17 cellular contexts compared by ENCODE assay signal in the genomic region with DNA sequence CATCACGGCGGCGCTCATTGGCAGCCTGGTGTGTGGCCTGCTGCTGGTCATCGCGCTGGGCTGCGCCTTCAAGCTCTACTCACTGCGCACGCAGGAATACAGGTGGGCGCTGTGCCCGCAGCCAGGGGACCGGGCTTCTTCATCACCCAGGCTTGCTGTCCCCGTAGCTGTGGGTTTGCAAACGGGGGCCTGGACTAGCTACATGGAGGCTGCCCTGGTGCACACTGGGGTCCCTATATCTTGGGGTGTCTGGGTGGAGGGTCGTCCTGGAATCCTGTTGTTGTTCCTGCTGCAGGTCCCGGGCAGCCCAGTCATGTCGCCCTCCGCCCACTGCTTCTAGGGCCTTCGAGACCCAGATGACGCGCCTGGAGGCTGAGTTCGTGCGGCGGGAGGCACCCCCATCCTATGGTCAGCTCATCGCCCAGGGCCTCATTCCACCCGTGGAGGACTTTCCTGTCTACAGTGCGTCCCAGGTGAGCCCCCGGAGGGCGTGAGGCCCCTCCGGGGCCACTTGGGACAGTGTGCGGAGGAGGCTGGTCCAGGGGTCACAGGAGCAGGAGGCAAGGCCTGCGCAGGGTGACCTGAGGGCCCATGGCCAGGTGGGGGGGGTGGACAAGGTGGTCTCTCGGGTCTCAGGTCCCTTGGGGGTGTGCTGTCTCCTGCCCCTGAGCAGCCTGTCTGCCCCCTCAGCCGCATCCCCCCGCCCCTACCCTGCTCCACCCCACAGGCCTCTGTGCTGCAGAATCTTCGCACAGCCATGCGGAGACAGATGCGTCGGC. TPM values are rescaled to one million over a fixed set of nuclear protein-coding genes. Genes with fewer than 3 reads are reported as not detected.
DNase-seq lines count a peak whose midpoint lies in the region; ATAC-seq, FAIRE-seq and TF ChIP-seq lines count a peak whose summit lies in the region.
"Had no signal": no experiment of that assay in that cellular context is flagged by ENCODE, and none has a peak within 500 bp of the region (broad histone marks: within the 10 kb centered on the region; RNA-seq: fewer than 3 reads in every experiment).

No MANE protein-coding gene starts in this region.

- TF ChIP-seq POLR2A in heart left ventricle (IDR thresholded peaks at IDR 0.05) (no peak), H1 (IDR thresholded peaks at IDR 0.05; ENCODE audit: control extremely low read depth in 1 of 2, low read depth in 2 of 2, low read length in 2 of 2) (no peak)

- POLR2A ChIA-PET in H1 (lab: Charles Lee; ENCODE audit: partially characterized antibody) = interaction anchor here (1.2 to 1.6 kb wide), 2 partner anchors 10 to 11 kb away, joined by 3 read pairs; no protein-coding TSS in a partner anchor

- H3K9me3 ChIP-seq in heart left ventricle (no peaks in the 10 kb centered on the region), heart right ventricle (no peaks in the 10 kb centered on the region), H1 (ENCODE audit: insufficient read depth in 2 of 2, low read depth in 1 of 2, low read length in 1 of 2) (no peaks in the 10 kb centered on the region)

- H3K36me3 ChIP-seq in heart left ventricle (peaks cover 0 to 38% (median 4%) of the 10 kb centered on the region in 9 donors), heart right ventricle (peaks cover 0 to 43% (median 6%) of the 10 kb centered on the region in 9 donors), H7 (replicated peaks; ENCODE audit: control insufficient read depth, insufficient read depth, low read length) (peaks cover 4% of the 10 kb centered on the region), H1 (ENCODE audit: control insufficient read depth in 2 of 4, insufficient read depth in 4 of 4, low read length in 3 of 4) (peaks cover 0 to 28% (median 2%) of the 10 kb centered on the region in 4 experiments; a peak in 4 of 8 replicates)

- no peak overlapping the region for H2AFZ ChIP-seq in H1 (ENCODE audit: low read length)

- peaks cover 2 to 7% of the 10 kb centered on the region in 2 experiments for H4K20me1 ChIP-seq in H1 (replicated peaks in 1 of 2; ENCODE audit: control insufficient read depth in 1 of 2, insufficient read depth in 2 of 2, low read length in 2 of 2)

- H2BK12ac ChIP-seq in H1 (ENCODE audit: low read depth, low read length) = no peak overlapping the region

- no peaks in the 10 kb centered on the region for H3K79me2 ChIP-seq in H1 (ENCODE audit: control insufficient read depth in 1 of 2, insufficient read depth in 2 of 2, low read length in 2 of 2)

- H2BK20ac ChIP-seq in H1 (ENCODE audit: low read length) = no peak overlapping the region

- H4K8ac ChIP-seq in H1 (ENCODE audit: extremely low read depth, insufficient read depth, low read length) = peak overlapping the region; percentile 51; the same call in 1 of the 2 replicates

- H3K27me3 ChIP-seq in heart left ventricle (no peaks in the 10 kb centered on the region), heart right ventricle (no peaks in the 10 kb centered on the region), H7 (ENCODE audit: control insufficient read depth, insufficient read depth, low read length) (no peaks in the 10 kb centered on the region), H1 (replicated peaks in 1 of 4; ENCODE audit: control insufficient read depth in 3 of 4, extremely low read depth in 1 of 4, insufficient read depth in 3 of 4, low read length in 3 of 4) (no peaks in the 10 kb centered on the region)

- no peak overlapping the region for H3K56ac ChIP-seq in H1 (replicated peaks; ENCODE audit: insufficient read length, low read depth, low read length)

- no peak overlapping the region for H3K18ac ChIP-seq in H1 (ENCODE audit: extremely low read depth, low read length)

- H3K27ac ChIP-seq in heart left ventricle = no peak overlapping the region
- no peak overlapping the region for H3K27ac ChIP-seq in heart right ventricle
- no peak overlapping the region for H3K27ac ChIP-seq in H1 (ENCODE audit: low read depth, low read length)
- H3K27ac ChIP-seq: C4-2B had no signal

- H3K23ac ChIP-seq in H1 (ENCODE audit: insufficient read length) = no peak overlapping the region

- H3K23me2 ChIP-seq in H1 (ENCODE audit: low read depth, low read length) = no peaks in the 10 kb centered on the region

- 0 out of 2 replicates have a peak overlapping the region, but pooled peaks have one; percentile 30 for H2BK5ac ChIP-seq in H1 (ENCODE audit: low read depth, low read length)

- intact Hi-C loops in heart left ventricle (cut with DNase I) = no loop called here
- intact Hi-C loops in heart right ventricle (cut with DNase I) = loop anchor here in 1 of 10 donors (2.0 kb wide), 1 partner anchor 66 kb away; no protein-coding TSS in a partner anchor

- WGBS in heart left ventricle, 4 donors = 91 to 95% (median 93%) methylated on average over 13 to 38 of the region's 38 CpGs
- 92 to 97% methylated on average over 37 to 38 of the region's 38 CpGs for WGBS in heart right ventricle, 2 donors
- WGBS in H1 (ENCODE audit: extremely low coverage in 1 of 2, insufficient coverage in 1 of 2, insufficient read length in 1 of 2, insufficient replicate concordance in 2 of 2, low coverage in 1 of 2, low lambda C conversion rate in 2 of 2, missing lambda C conversion rate in 1 of 2), 2 experiments = 94% methylated on average over 24 of the region's 38 CpGs; no CpG with 5 or more reads in 1 of the 2 experiments

- no peak overlapping the region for H4K5ac ChIP-seq in H1 (ENCODE audit: insufficient read length, low read depth, low read length)

- CTCF ChIA-PET in H1 (lab: Charles Lee; ENCODE audit: partially characterized antibody) = no interaction called here

- H3K4ac ChIP-seq in H1 (replicated peaks; ENCODE audit: insufficient read length, low read depth, low read length) = no peak overlapping the region

- TF ChIP-seq CTCF in heart left ventricle (IDR thresholded peaks at IDR 0.05) = no peak
- no peak for TF ChIP-seq CTCF in heart right ventricle (IDR thresholded peaks at IDR 0.05)
- TF ChIP-seq CTCF in H1 (IDR thresholded peaks at IDR 0.05; ENCODE audit: control extremely low read depth in 1 of 3, insufficient read depth in 1 of 3, low read depth in 1 of 3, low read length in 3 of 3) = no peak

- H3K4me3 ChIP-seq in heart left ventricle (no peak overlapping the region), heart right ventricle (no peak overlapping the region), H7 (ENCODE audit: insufficient read depth, low read depth, low read length) (no peak overlapping the region), H1 (ENCODE audit: extremely low read depth in 1 of 4, insufficient read depth in 2 of 4, low read depth in 3 of 4, low read length in 4 of 4) (no peak overlapping the region)
- H3K4me3 ChIP-seq: GM12878 had no signal

- no peak for TF ChIP-seq RAD21 in H1 (IDR thresholded peaks at IDR 0.05 in 1 of 2, conservative IDR thresholded peaks at IDR 0.05 in 1 of 2; ENCODE audit: low read depth in 2 of 2, low read length in 2 of 2)

- no peak overlapping the region for H4K91ac ChIP-seq in H1 (replicated peaks; ENCODE audit: insufficient read length, low read length)

- no peak overlapping the region for H2AK5ac ChIP-seq in H1 (ENCODE audit: low read depth, low read length)

- H3K14ac ChIP-seq in H1 (ENCODE audit: insufficient read length) = no peak overlapping the region

- peak in 3 of 5 donors; percentile 21 to 52 (median 26) for DNase-seq in heart left ventricle
- DNase-seq in heart right ventricle = no peak
- peak; percentile 68 for DNase-seq in H7
- DNase-seq in H1 (ENCODE audit: low read depth in 1 of 2, low spot score in 2 of 2) = no peak
- DNase-seq in HK-2 (ENCODE audit: unreplicated experiment) = no peak
- DNase-seq in iPS-NIHi11 (ENCODE audit: low spot score) = no peak
- DNase-seq in SIG-M5 (lab: John Stamatoyannopoulos, UW) = no peak
- DNase-seq: ACHN; CD4-positive, alpha-beta memory T cell; DMS79 had no signal

- no peak overlapping the region for H2BK15ac ChIP-seq in H1 (ENCODE audit: low read length)

- no peak for TF ChIP-seq EP300 in H1 (IDR thresholded peaks at IDR 0.05; ENCODE audit: borderline replicate concordance in 1 of 2, low read depth in 2 of 2, low read length in 2 of 2)

- H3K4me1 ChIP-seq in heart left ventricle (no peaks in the 10 kb centered on the region), heart right ventricle (peaks cover 0 to 7% (median 0%) of the 10 kb centered on the region in 9 donors), H1 (replicated peaks in 1 of 4; ENCODE audit: control insufficient read depth in 3 of 4, insufficient read depth in 4 of 4, low read length in 3 of 4) (no peaks in the 10 kb centered on the region; a peak in 2 of 7 replicates)

- H3K79me1 ChIP-seq in H1 (ENCODE audit: low read depth, low read length) = peaks cover 3% of the 10 kb centered on the region; the same call in 1 of the 2 replicates

- no peak overlapping the region for H3K9ac ChIP-seq in H1 (replicated peaks in 1 of 4; ENCODE audit: extremely low read depth in 1 of 4, low read depth in 3 of 4, low read length in 3 of 4)

- H2BK120ac ChIP-seq in H1 (replicated peaks; ENCODE audit: low read depth, low read length) = no peak overlapping the region

- FAIRE-seq in H1 (lab: Jason Lieb, UNC) = no peak
- FAIRE-seq: GM12878, GM18507, H54 had no signal

- H3K4me2 ChIP-seq in H1 (ENCODE audit: insufficient read depth in 1 of 2, low read depth in 2 of 2, low read length in 2 of 2) = no peak overlapping the region

- ATAC-seq in heart left ventricle (no peak), heart right ventricle (no peak)
- ATAC-seq: GM12878 had no signal

RNA-seq across cellular contexts. Expression of a gene that starts 12.3 kb away (rescaled TPM):
- total RNA-seq in heart left ventricle = 10 to 100 TPM; 16.0 to 31.7 (median 18.7) TPM
- 10 to 100 TPM in 1 of 2 donors, 1 to 10 TPM in 1; 8.2 to 15.8 TPM for polyA plus RNA-seq in heart left ventricle
- 10 to 100 TPM; 13.7 to 23.6 (median 16.3) TPM for total RNA-seq in heart right ventricle
- 1 to 10 TPM; 8.5 to 9.9 TPM for polyA plus RNA-seq in heart right ventricle
- total RNA-seq in H7 (2014; rRNA removed; shearing (Covaris generic)) = 54.8 and 57.7 TPM in 2 replicates
- 33.7 and 33.9 TPM in 2 replicates for total RNA-seq in H1 (2021; fragmentation: NEBNext Ultra II Directional; extraction: Animal tissue kit (Norgen Biotek cat#: 25700))
- polyA plus RNA-seq in H1 (2011; rRNA removed) = 30.3 and 40.2 TPM in 2 replicates
- polyA plus RNA-seq in H1 (2011; cell fraction: cytosol; rRNA removed) = 25.6 TPM
- 125 TPM for polyA plus RNA-seq in H1 (2011; cell fraction: nucleus; rRNA removed)
- 20.2 to 35.8 TPM (median 29.2 TPM) in 4 replicates for polyA plus RNA-seq in H1 (2012, experiment 1 of 2)
- polyA plus RNA-seq in H1 (2012, experiment 2 of 2) = 19.0 TPM
- 33.7 TPM for polyA plus RNA-seq in H1 (2013, experiment 1 of 2)
- polyA plus RNA-seq in H1 (2013, experiment 2 of 2) = 38.3 TPM
- 9.8 and 12.1 TPM in 2 replicates for polyA minus RNA-seq in H1 (2011; rRNA and poly(A)+ RNA removed)
- polyA minus RNA-seq in H1 (2011; cell fraction: cytosol; rRNA and poly(A)+ RNA removed) = 23.4 TPM
- 23.0 TPM for polyA minus RNA-seq in H1 (2011; cell fraction: nucleus; rRNA and poly(A)+ RNA removed)
- polyA plus RNA-seq: CD4-positive, alpha-beta memory T cell had no signal

RNA-seq across cellular contexts. Expression of a gene that starts 19.2 kb away (rescaled TPM):
- total RNA-seq in heart left ventricle = 1 to 10 TPM in 1 of 9 donors, under 1 TPM in 3, not detected in 5; 0.23 to 2.3 (median 0.41) TPM
- under 1 TPM; 0.11 to 0.35 TPM for polyA plus RNA-seq in heart left ventricle
- under 1 TPM in 3 of 10 donors, not detected in 7; 0.31 to 0.70 (median 0.64) TPM for total RNA-seq in heart right ventricle
- polyA plus RNA-seq in heart right ventricle = under 1 TPM; 0.61 to 0.66 TPM
- total RNA-seq in H7 (2014; rRNA removed; shearing (Covaris generic)) = 2.4 and 3.0 TPM in 2 replicates
- total RNA-seq in H1 (2021; fragmentation: NEBNext Ultra II Directional; extraction: Animal tissue kit (Norgen Biotek cat#: 25700)) = 3.2 and 3.7 TPM in 2 replicates
- 7.1 and 11.5 TPM in 2 replicates for polyA plus RNA-seq in H1 (2011; rRNA removed)
- 5.3 TPM for polyA plus RNA-seq in H1 (2011; cell fraction: cytosol; rRNA removed)
- polyA plus RNA-seq in H1 (2011; cell fraction: nucleus; rRNA removed) = 17.8 TPM
- 3.7 to 6.3 TPM (median 4.5 TPM) in 4 replicates for polyA plus RNA-seq in H1 (2012, experiment 1 of 2)
- 3.0 TPM for polyA plus RNA-seq in H1 (2012, experiment 2 of 2)
- 4.2 TPM for polyA plus RNA-seq in H1 (2013, experiment 1 of 2)
- polyA plus RNA-seq in H1 (2013, experiment 2 of 2) = 4.0 TPM
- 2.2 and 2.9 TPM in 2 replicates for polyA minus RNA-seq in H1 (2011; rRNA and poly(A)+ RNA removed)
- polyA minus RNA-seq in H1 (2011; cell fraction: cytosol; rRNA and poly(A)+ RNA removed) = 3.4 TPM
- 3.1 TPM for polyA minus RNA-seq in H1 (2011; cell fraction: nucleus; rRNA and poly(A)+ RNA removed)
- total RNA-seq: A172; CD4-positive, alpha-beta memory T cell; G401; GM12878; HT1080 had no signal
- polyA plus RNA-seq: CD4-positive, alpha-beta memory T cell; GM12878 had no signal

Comparison
In these comparisons a context has a peak if more than half of its experiments do, and no peak if none do; other contexts are left out.
1. DNase-seq: peak in heart left ventricle (3 of 5) and H7 (single experiment); none in heart right ventricle (0 of 2), H1 (0 of 2), HK-2 (single experiment), iPS-NIHi11 (single experiment) and SIG-M5 (single experiment).